In genomic region chr3:10960264-10960663, GRCh38 we compare ENCODE assay signal across 25 cellular contexts. TPM values are rescaled to one million over a fixed set of nuclear protein-coding genes. Genes with fewer than 3 reads are reported as not detected.
DNase-seq lines count a peak whose midpoint lies in the region; ATAC-seq, FAIRE-seq and TF ChIP-seq lines count a peak whose summit lies in the region.
"Had no signal": no experiment of that assay in that cellular context is flagged by ENCODE, and none has a peak within 500 bp of the region (broad histone marks: within the 10 kb centered on the region; RNA-seq: fewer than 3 reads in every experiment).

No MANE protein-coding gene starts in this region.

- TF ChIP-seq RAD21 in K562 (CRISPR knock-in tag; conservative IDR thresholded peaks at IDR 0.05 in 1 of 2, IDR thresholded peaks at IDR 0.05 in 1 of 2): no peak

- H3K79me1 ChIP-seq in neuronal stem cell (ENCODE audit: low read depth, low read length): no peaks in the 10 kb centered on the region

- H4K8ac ChIP-seq in neuronal stem cell (ENCODE audit: low read depth, low read length): no peak overlapping the region

- H3K9me3 Mint-ChIP-seq in activated CD8-positive, alpha-beta memory T cell treated with anti-CD3 and anti-CD28 coated beads, Interleukin-2, amount 10 ng/mL, durations not matched to agents 7 days and 5 days (ENCODE audit: low read depth): no peaks in the 10 kb centered on the region
- H3K9me3 Mint-ChIP-seq: CD4-positive, alpha-beta memory T cell had no signal

- no peak overlapping the region for H2AK5ac ChIP-seq in neuronal stem cell (ENCODE audit: low read depth, low read length)

- H3K14ac ChIP-seq in neuronal stem cell (ENCODE audit: low read length): peak overlapping the region; percentile 77

- ATAC-seq in T-helper 17 cell (no peak), K562 (no peak), lower lobe of right lung (no peak), GM18520 (IDR thresholded peaks at IDR 0.05; ENCODE audit: unreplicated experiment) (no peak), HG02763 (IDR thresholded peaks at IDR 0.05; ENCODE audit: unreplicated experiment) (no peak)
- no peak for ATAC-seq in activated CD8-positive, alpha-beta memory T cell treated with anti-CD3 and anti-CD28 coated beads, Interleukin-2, amount 10 ng/mL, durations not matched to agents 7 days and 5 days

- no peak for TF ChIP-seq EP300 in K562 (IDR thresholded peaks at IDR 0.05; ENCODE audit: low read length)

- DNase-seq in T-helper 17 cell: no peak
- DNase-seq in K562 (ENCODE audit: extremely low read depth in 1 of 4, low spot score in 3 of 4): no peak
- peak; percentile 16 for DNase-seq in lower lobe of right lung
- no peak for DNase-seq in neuronal stem cell (ENCODE audit: low spot score)
- DNase-seq in activated naive CD4-positive, alpha-beta T cell treated with anti-CD3 and anti-CD28 coated beads, Interleukin-2, amount 50 U/mL, for 16 hours: no peak
- no peak for DNase-seq in activated CD8-positive, alpha-beta memory T cell treated with anti-CD3 and anti-CD28 coated beads, Interleukin-2, amount 10 ng/mL, durations not matched to agents 7 days and 5 days
- DNase-seq: 8988T; C1 segment of cervical spinal cord; Calu3; CD4-positive, alpha-beta memory T cell; COR-L47; DMS53; DMS79 treated with DMSO at 0.1 percent for 48 hours; GF-D8; GM23248; H7; HCEC 1CT had no signal

- H3K23ac ChIP-seq in neuronal stem cell (ENCODE audit: low read depth, low read length, poor library complexity): no peak overlapping the region

- H3K9me1 ChIP-seq in K562 (ENCODE audit: control insufficient read depth, insufficient read depth, low read length): no peaks in the 10 kb centered on the region

- TF ChIP-seq CTCF in K562 (IDR thresholded peaks at IDR 0.05 in 2 of 3, conservative IDR thresholded peaks at IDR 0.05 in 1 of 3; ENCODE audit: insufficient read depth in 2 of 3, low read depth in 1 of 3, low read length in 3 of 3) (no peak), lower lobe of right lung (IDR thresholded peaks at IDR 0.05) (no peak)

- peaks cover 25% of the 10 kb centered on the region for H3K27me3 Mint-ChIP-seq in T-helper 17 cell
- H3K27me3 Mint-ChIP-seq in activated CD8-positive, alpha-beta memory T cell treated with anti-CD3 and anti-CD28 coated beads, Interleukin-2, amount 10 ng/mL, durations not matched to agents 7 days and 5 days: peaks cover 2% of the 10 kb centered on the region

- no peaks in the 10 kb centered on the region for H3K4me1 Mint-ChIP-seq in T-helper 17 cell
- H3K4me1 Mint-ChIP-seq in activated CD8-positive, alpha-beta memory T cell treated with anti-CD3 and anti-CD28 coated beads, Interleukin-2, amount 10 ng/mL, durations not matched to agents 7 days and 5 days: no peaks in the 10 kb centered on the region
- H3K4me1 Mint-ChIP-seq: CD4-positive, alpha-beta memory T cell had no signal

- no TSS peak for BruUV-seq in K562 (replicated peaks; lab: Mats Ljungman, UMichigan)

- POLR2A ChIA-PET in K562 (lab: Yijun Ruan, JAX): no interaction called here

- CTCF ChIA-PET in K562 (lab: Yijun Ruan, JAX; ENCODE audit: low intra/inter-chr PET ratio): no interaction called here
- CTCF ChIA-PET in activated CD8-positive, alpha-beta memory T cell treated with anti-CD3 and anti-CD28 coated beads, Interleukin-2, amount 10 ng/mL, durations not matched to agents 7 days and 5 days (lab: Charles Lee): no interaction called here

- H2BK15ac ChIP-seq in neuronal stem cell (ENCODE audit: low read length): no peak overlapping the region

- no peak overlapping the region for H3K27ac Mint-ChIP-seq in T-helper 17 cell
- no peak overlapping the region for H3K27ac Mint-ChIP-seq in activated CD8-positive, alpha-beta memory T cell treated with anti-CD3 and anti-CD28 coated beads, Interleukin-2, amount 10 ng/mL, durations not matched to agents 7 days and 5 days
- H3K27ac Mint-ChIP-seq: CD4-positive, alpha-beta memory T cell had no signal

- no peak overlapping the region for H2BK120ac ChIP-seq in neuronal stem cell (ENCODE audit: low read depth, low read length)

- H4K91ac ChIP-seq in neuronal stem cell (ENCODE audit: low read depth, low read length, poor library complexity): no peak overlapping the region

- H3K4me1 ChIP-seq in K562 (replicated peaks in 1 of 2; ENCODE audit: control insufficient read depth in 2 of 2, insufficient read depth in 2 of 2, low read length in 2 of 2) (no peaks in the 10 kb centered on the region), lower lobe of right lung (peaks cover 33% of the 10 kb centered on the region), neuronal stem cell (ENCODE audit: control insufficient read depth in 2 of 2, insufficient read depth in 1 of 2, low read depth in 1 of 2, low read length in 2 of 2) (no peaks in the 10 kb centered on the region)

- no peak overlapping the region for H2BK12ac ChIP-seq in neuronal stem cell (ENCODE audit: low read length)

- H4K20me1 ChIP-seq in K562 (replicated peaks; ENCODE audit: control insufficient read depth, insufficient read depth, low read length): peaks cover 16% of the 10 kb centered on the region

- TF ChIP-seq POLR2A in K562 (conservative IDR thresholded peaks at IDR 0.05): no peak

- no peak overlapping the region for H3K18ac ChIP-seq in neuronal stem cell (ENCODE audit: low read length)

- H3K27me3 ChIP-seq in K562 (ENCODE audit: control insufficient read depth in 2 of 2, insufficient read depth in 2 of 2, low read length in 2 of 2) (peaks cover 2 to 42% of the 10 kb centered on the region in 2 experiments; a peak in 2 of 5 replicates), lower lobe of right lung (ENCODE audit: low read depth) (no peaks in the 10 kb centered on the region), neuronal stem cell (ENCODE audit: control insufficient read depth in 3 of 3, insufficient read depth in 3 of 3, low read depth in 1 of 3, low read length in 3 of 3) (peaks cover 0 to 19% (median 0%) of the 10 kb centered on the region in 3 experiments)

- H3K27ac ChIP-seq in K562 (ENCODE audit: extremely low read depth, low read depth, low read length): no peak overlapping the region
- no peak overlapping the region for H3K27ac ChIP-seq in lower lobe of right lung
- no peak overlapping the region for H3K27ac ChIP-seq in neuronal stem cell (replicated peaks; ENCODE audit: low read length)
- H3K27ac ChIP-seq: GM23248 had no signal

- H3K4me3 ChIP-seq in K562 (no peak overlapping the region), lower lobe of right lung (no peak overlapping the region), neuronal stem cell (ENCODE audit: low read length in 2 of 2) (no peak overlapping the region)
- H3K4me3 ChIP-seq: GM23248 had no signal

- no peak for FAIRE-seq in K562 (lab: Jason Lieb, UNC)
- FAIRE-seq: GM12891, GM19239, H1 had no signal

- H3K9me3 ChIP-seq in T-helper 17 cell (ENCODE audit: control insufficient read depth, low read length, poor library complexity, severe bottlenecking) (no peaks in the 10 kb centered on the region), K562 (replicated peaks; ENCODE audit: control insufficient read depth, insufficient read depth, low read depth, low read length) (no peaks in the 10 kb centered on the region), lower lobe of right lung (no peaks in the 10 kb centered on the region), neuronal stem cell (replicated peaks in 1 of 2; ENCODE audit: control insufficient read depth in 2 of 2, insufficient read depth in 1 of 2, low read depth in 1 of 2, low read length in 2 of 2) (no peaks in the 10 kb centered on the region)

- peak overlapping the region; percentile 45 for H3K4me3 Mint-ChIP-seq in T-helper 17 cell
- H3K4me3 Mint-ChIP-seq in activated CD8-positive, alpha-beta memory T cell treated with anti-CD3 and anti-CD28 coated beads, Interleukin-2, amount 10 ng/mL, durations not matched to agents 7 days and 5 days: no peak overlapping the region
- H3K4me3 Mint-ChIP-seq: CD4-positive, alpha-beta memory T cell had no signal

- intact Hi-C loops in K562 (cut with micrococcal nuclease): no loop called here
- intact Hi-C loops in lower lobe of right lung (cut with DNase I): no loop called here

- no peak overlapping the region for H2BK5ac ChIP-seq in neuronal stem cell (ENCODE audit: low read length)

- H3K36me3 Mint-ChIP-seq in T-helper 17 cell (ENCODE audit: low read depth): no peaks in the 10 kb centered on the region
- H3K36me3 Mint-ChIP-seq in activated CD8-positive, alpha-beta memory T cell treated with anti-CD3 and anti-CD28 coated beads, Interleukin-2, amount 10 ng/mL, durations not matched to agents 7 days and 5 days: no peaks in the 10 kb centered on the region
- H3K36me3 Mint-ChIP-seq: CD4-positive, alpha-beta memory T cell had no signal

- in situ Hi-C loops in K562 (cut with MboI): no loop called here

- H2AFZ ChIP-seq in K562 (ENCODE audit: low read depth, low read length) (no peak overlapping the region), neuronal stem cell (ENCODE audit: low read length) (no peak overlapping the region)
- H2AFZ ChIP-seq: GM23248 had no signal

- H3K79me2 ChIP-seq in K562 (ENCODE audit: control insufficient read depth, insufficient read depth, low read length): no peaks in the 10 kb centered on the region

- no peak overlapping the region for H3K4ac ChIP-seq in neuronal stem cell (ENCODE audit: low read length)

- H3K9ac ChIP-seq in K562 (ENCODE audit: insufficient read depth in 1 of 2, low read depth in 2 of 2, low read length in 2 of 2): no peak overlapping the region
- H3K9ac ChIP-seq in neuronal stem cell (ENCODE audit: low read depth, low read length, poor library complexity): no peak overlapping the region
- H3K9ac ChIP-seq: GM23248 had no signal

- 0% methylated on average over 6 of the region's 6 CpGs for WGBS in K562 (ENCODE audit: insufficient coverage, low coverage, missing lambda C conversion rate)
- WGBS in neuronal stem cell (ENCODE audit: extremely low coverage in 2 of 2, insufficient read length in 2 of 2, insufficient replicate concordance in 1 of 2), 2 donors: no CpG with 5 or more reads among the region's 6 CpGs

- H3K4me2 ChIP-seq in K562 (ENCODE audit: insufficient read depth, low read length) (no peak overlapping the region), neuronal stem cell (ENCODE audit: insufficient read depth, low read length, poor library complexity, severe bottlenecking) (no peak overlapping the region)

- H3K36me3 ChIP-seq in K562 (ENCODE audit: control insufficient read depth, insufficient read depth, low read length): no peaks in the 10 kb centered on the region
- no peaks in the 10 kb centered on the region for H3K36me3 ChIP-seq in lower lobe of right lung
- H3K36me3 ChIP-seq in neuronal stem cell (replicated peaks in 1 of 2; ENCODE audit: control insufficient read depth in 2 of 2, insufficient read depth in 2 of 2, low read length in 2 of 2): no peaks in the 10 kb centered on the region

RNA-seq across cellular contexts. Expression of gene SLC6A1, which starts 32.3 kb away (rescaled TPM):
- total RNA-seq in T-helper 17 cell (not detected), K562 (2014; rRNA removed) (not detected in 2 replicates), K562 (2014; rRNA removed; fragmentation: Illumina TruSeq; extraction: Trizol) (not detected in 2 replicates), K562 (2015; rRNA removed; fragmentation: Illumina TruSeq; extraction: Trizol) (not detected in 2 replicates), K562 (2021) (not detected in 2 replicates), lower lobe of right lung (1.8 TPM)
- total RNA-seq in K562 (2011; cell fraction: chromatin; rRNA removed; ENCODE audit: low replicate concordance): not detected in 2 replicates
- not detected in 2 replicates for total RNA-seq in K562 (2011; cell fraction: nucleolus; rRNA removed)
- not detected in 2 replicates for total RNA-seq in K562 (2011; cell fraction: nucleoplasm; rRNA removed)
- polyA plus RNA-seq in K562 (2011; rRNA removed) (not detected in 2 replicates), K562 (2014; fragmentation: Illumina TruSeq; extraction: Trizol) (not detected in 2 replicates), K562 (2014; fragmentation: Nextera tagmentation; extraction: Ambion mirVana) (not detected), K562 (2014; rRNA removed) (not detected in 2 replicates)
- polyA plus RNA-seq in K562 (2011; cell fraction: cytosol; rRNA removed): not detected in 2 replicates
- not detected in 2 replicates for polyA plus RNA-seq in K562 (2011; cell fraction: nucleus; rRNA removed)
- 0.01 TPM in 1 of 2 replicates, not detected in the other for polyA plus RNA-seq in K562 (2012)
- polyA minus RNA-seq in K562 (2011; rRNA and poly(A)+ RNA removed): not detected in 2 replicates
- polyA minus RNA-seq in K562 (2011; cell fraction: cytosol; rRNA and poly(A)+ RNA removed): not detected in 2 replicates
- not detected in 2 replicates for polyA minus RNA-seq in K562 (2011; cell fraction: nucleus; rRNA and poly(A)+ RNA removed)
- polyA plus RNA-seq in neuronal stem cell (2013, experiment 1 of 2): 0.75 TPM
- 0.78 TPM for polyA plus RNA-seq in neuronal stem cell (2013, experiment 2 of 2)
- total RNA-seq in activated CD8-positive, alpha-beta memory T cell treated with anti-CD3 and anti-CD28 coated beads, Interleukin-2, amount 10 ng/mL, durations not matched to agents 7 days and 5 days: not detected
- total RNA-seq: A673; Calu3; CD4-positive, alpha-beta memory T cell; G401; GM23248 had no signal
- polyA plus RNA-seq: BJ; CD4-positive, alpha-beta memory T cell; GM23248 had no signal
